Comparison of ENCODE assay signal across 1 cellular context in the genomic region with DNA sequence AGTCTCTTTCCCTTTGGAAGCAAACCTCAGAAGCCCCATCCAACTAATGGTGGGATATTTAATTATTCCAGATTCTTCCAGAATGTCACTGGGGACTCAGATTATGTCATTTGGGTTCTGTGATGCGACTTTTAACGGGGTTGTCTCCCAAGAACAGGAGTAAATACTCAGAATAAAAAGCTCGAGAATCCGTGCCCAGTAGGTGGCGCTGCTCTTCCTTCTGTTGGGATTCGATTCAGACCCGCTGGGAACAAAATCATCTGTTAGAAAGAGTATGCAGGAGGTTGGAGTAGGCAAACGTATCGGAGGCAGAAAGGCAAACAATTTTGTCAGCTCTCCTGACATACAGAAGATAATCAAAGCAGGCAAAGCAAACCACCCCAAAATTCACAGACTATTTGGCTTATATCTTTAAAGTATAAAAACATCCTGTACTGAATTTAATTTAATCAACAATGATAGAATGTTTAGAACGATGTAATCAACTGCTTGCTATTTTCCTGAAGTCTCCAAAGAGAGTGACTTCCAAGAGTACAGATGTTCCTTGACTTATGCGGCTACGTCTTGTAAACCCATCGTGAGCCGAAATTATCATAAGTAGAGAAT.
TF ChIP-seq lines count a peak whose summit lies in the region.

No MANE protein-coding gene starts in this region.

TF ChIP-seq in K562, 482 proteins besides CTCF, POLR2A, EP300 and RAD21 (continued from another document):
- TF ChIP-seq, protein P1, sequence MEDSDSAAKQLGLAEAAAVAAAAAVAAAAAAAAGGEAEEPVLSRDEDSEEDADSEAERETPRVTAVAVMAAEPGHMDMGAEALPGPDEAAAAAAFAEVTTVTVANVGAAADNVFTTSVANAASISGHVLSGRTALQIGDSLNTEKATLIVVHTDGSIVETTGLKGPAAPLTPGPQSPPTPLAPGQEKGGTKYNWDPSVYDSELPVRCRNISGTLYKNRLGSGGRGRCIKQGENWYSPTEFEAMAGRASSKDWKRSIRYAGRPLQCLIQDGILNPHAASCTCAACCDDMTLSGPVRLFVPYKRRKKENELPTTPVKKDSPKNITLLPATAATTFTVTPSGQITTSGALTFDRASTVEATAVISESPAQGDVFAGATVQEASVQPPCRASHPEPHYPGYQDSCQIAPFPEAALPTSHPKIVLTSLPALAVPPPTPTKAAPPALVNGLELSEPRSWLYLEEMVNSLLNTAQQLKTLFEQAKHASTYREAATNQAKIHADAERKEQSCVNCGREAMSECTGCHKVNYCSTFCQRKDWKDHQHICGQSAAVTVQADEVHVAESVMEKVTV (CRISPR knock-in tag; IDR thresholded peaks at IDR 0.05), result peak; percentile 85
- peak; percentile 80; the same call in 1 of the 2 replicates for TF ChIP-seq STAG1 (CRISPR knock-in tag; IDR thresholded peaks at IDR 0.05; ENCODE audit: borderline replicate concordance)
